ENCODE assay signal across 21 cellular contexts in genomic region chr3:15623535-15624450, GRCh38. TPM values are rescaled to one million over a fixed set of nuclear protein-coding genes. Genes with fewer than 3 reads are reported as not detected.
A peak's percentile ranks its signal among the peaks of the same experiment; 100 is the strongest.
DNase-seq lines count a peak whose midpoint lies in the region; ATAC-seq, FAIRE-seq and TF ChIP-seq lines count a peak whose summit lies in the region.
"Had no signal": no experiment of that assay in that cellular context is flagged by ENCODE, and none has a peak within 500 bp of the region (broad histone marks: within the 10 kb centered on the region; RNA-seq: fewer than 3 reads in every experiment).

No MANE protein-coding gene starts in this region.

- peaks cover 31 to 51% (median 39%) of the 10 kb centered on the region in 4 donors for H3K4me1 Mint-ChIP-seq in CD4-positive, alpha-beta memory T cell

- ATAC-seq in activated naive CD4-positive, alpha-beta T cell treated with anti-CD3 and anti-CD28 coated beads, Interleukin-2, amount 50 U/mL, for 72 hours: peak in 1 of 2 donors; percentile 61
- no peak for ATAC-seq in GM19324 (IDR thresholded peaks at IDR 0.05; ENCODE audit: low FRiP score, unreplicated experiment)
- ATAC-seq in right lobe of liver: no peak
- ATAC-seq: mucosa of descending colon, upper lobe of right lung had no signal

- peaks cover 13% of the 10 kb centered on the region for H3K79me1 ChIP-seq in mesenchymal stem cell (replicated peaks; ENCODE audit: low read length, poor library complexity, severe bottlenecking)

- H3K27me3 ChIP-seq in CD4-positive, alpha-beta memory T cell (ENCODE audit: insufficient read depth, low read length): no peaks in the 10 kb centered on the region
- H3K27me3 ChIP-seq in mesenchymal stem cell (ENCODE audit: control insufficient read depth in 1 of 2, insufficient read depth in 1 of 2, low read length in 2 of 2): no peaks in the 10 kb centered on the region
- H3K27me3 ChIP-seq in right lobe of liver: no peaks in the 10 kb centered on the region
- H3K27me3 ChIP-seq: SJSA1, upper lobe of right lung had no signal

- FAIRE-seq in GM12892 (lab: Jason Lieb, UNC): peak; percentile 14
- FAIRE-seq: bronchial epithelial cell, RCC 7860, small intestine had no signal

- POLR2A ChIA-PET in CD4-positive, alpha-beta memory T cell (lab: Charles Lee; ENCODE audit: partially characterized antibody): interaction anchor here (0.8 to 1.5 kb wide), 8 partner anchors 10 to 306 kb away, joined by 3 to 10 read pairs (median 3); partner anchors contain the start of genes BTD and HACL1

- H3K4me2 ChIP-seq in mesenchymal stem cell (ENCODE audit: low read length, poor library complexity, severe bottlenecking): no peak overlapping the region

- no peak for TF ChIP-seq CTCF in right lobe of liver (IDR thresholded peaks at IDR 0.05)

- DNase-seq in CD4-positive, alpha-beta memory T cell: peak in 4 of 5 donors; percentile 45 to 65 (median 54)
- DNase-seq in GM12892 (ENCODE audit: insufficient read length): no peak
- no peak for DNase-seq in activated naive CD4-positive, alpha-beta T cell treated with anti-CD3 and anti-CD28 coated beads, Interleukin-2, amount 50 U/mL, for 72 hours (ENCODE audit: low spot score in 2 of 2)
- DNase-seq in mesenchymal stem cell: peak; percentile 32
- DNase-seq in NCI-H2196 treated with DMSO at 0.1 percent for 48 hours (lab: John Stamatoyannopoulos, UW; ENCODE audit: unreplicated experiment): no peak
- DNase-seq in right lobe of liver: no peak
- DNase-seq: activated CD4-positive, CD25-positive, alpha-beta regulatory T cell; amniotic stem cell; COR-L47; dermis blood vessel endothelial cell; foreskin fibroblast; Karpas-422; mucosa of descending colon; NCI-H2029 treated with DMSO at 0.1 percent for 48 hours; small intestine; upper lobe of right lung had no signal

- H2AFZ ChIP-seq in mesenchymal stem cell (ENCODE audit: low read depth, low read length): no peak overlapping the region

- H3K4me1 ChIP-seq in CD4-positive, alpha-beta memory T cell (ENCODE audit: insufficient read depth, low read length): peaks cover 37% of the 10 kb centered on the region
- H3K4me1 ChIP-seq in mesenchymal stem cell (ENCODE audit: control insufficient read depth, insufficient read depth, low read depth, low read length) (no peaks in the 10 kb centered on the region), right lobe of liver (peaks cover 0 to 13% (median 0%) of the 10 kb centered on the region in 4 donors)
- H3K4me1 ChIP-seq: HAP-1, SJSA1, upper lobe of right lung had no signal

- no peak overlapping the region for H3K4ac ChIP-seq in mesenchymal stem cell (ENCODE audit: low read depth in 1 of 2, low read length in 2 of 2)

- H3K27ac Mint-ChIP-seq in CD4-positive, alpha-beta memory T cell: peak overlapping the region; percentile 86 to 96 (median 95)
- H3K27ac Mint-ChIP-seq in activated naive CD4-positive, alpha-beta T cell treated with anti-CD3 and anti-CD28 coated beads, Interleukin-2, amount 50 U/mL, for 72 hours: peak overlapping the region; percentile 66 to 71

- H3K14ac ChIP-seq in mesenchymal stem cell (ENCODE audit: low read length in 2 of 2): no peak overlapping the region

- no peak overlapping the region for H2BK120ac ChIP-seq in mesenchymal stem cell (ENCODE audit: low read depth, low read length)

- H3K36me3 ChIP-seq in CD4-positive, alpha-beta memory T cell (ENCODE audit: insufficient read depth, low read length): no peaks in the 10 kb centered on the region
- H3K36me3 ChIP-seq in mesenchymal stem cell (ENCODE audit: control insufficient read depth in 1 of 2, insufficient read depth in 2 of 2, low read depth in 1 of 2, low read length in 2 of 2) (peaks cover 0 to 4% of the 10 kb centered on the region in 2 experiments), right lobe of liver (peaks cover 0 to 7% (median 0%) of the 10 kb centered on the region in 4 donors)
- H3K36me3 ChIP-seq: HAP-1, SJSA1, upper lobe of right lung had no signal

- H3K9me3 ChIP-seq in CD4-positive, alpha-beta memory T cell (ENCODE audit: control insufficient read depth in 1 of 2, low read length in 2 of 2): no peaks in the 10 kb centered on the region
- H3K9me3 ChIP-seq in mesenchymal stem cell (ENCODE audit: control insufficient read depth, low read length) (peaks cover 33% of the 10 kb centered on the region), right lobe of liver (peaks cover 0 to 9% (median 0%) of the 10 kb centered on the region in 4 donors)
- H3K9me3 ChIP-seq: upper lobe of right lung had no signal

- H3K4me3 ChIP-seq in CD4-positive, alpha-beta memory T cell (ENCODE audit: low read length in 2 of 2): peak overlapping the region; percentile 12 to 34
- no peak overlapping the region for H3K4me3 ChIP-seq in mesenchymal stem cell (ENCODE audit: insufficient read depth in 1 of 2, low read depth in 1 of 2, low read length in 2 of 2)
- no peak overlapping the region for H3K4me3 ChIP-seq in right lobe of liver
- H3K4me3 ChIP-seq: HAP-1, mucosa of descending colon, SJSA1, upper lobe of right lung had no signal

- no peak overlapping the region for H2BK5ac ChIP-seq in mesenchymal stem cell (ENCODE audit: low read depth, low read length, poor library complexity, severe bottlenecking)

- peak overlapping the region; percentile 55 for H3K27ac ChIP-seq in CD4-positive, alpha-beta memory T cell (ENCODE audit: low read depth, low read length)
- H3K27ac ChIP-seq in mesenchymal stem cell (ENCODE audit: low read length, poor library complexity, severe bottlenecking): no peak overlapping the region
- H3K27ac ChIP-seq in right lobe of liver: no peak overlapping the region
- H3K27ac ChIP-seq: SJSA1, upper lobe of right lung had no signal

- 73% methylated on average over 1 of the region's 4 CpGs for WGBS in mesenchymal stem cell
- WGBS in right lobe of liver (ENCODE audit: insufficient coverage, low coverage, low lambda C conversion rate, missing lambda C conversion rate): 63% methylated on average over 4 of the region's 4 CpGs

- H3K4me3 Mint-ChIP-seq in CD4-positive, alpha-beta memory T cell: peak overlapping the region; percentile 83 to 90 (median 86)

- H3K9ac ChIP-seq in mesenchymal stem cell (ENCODE audit: low read length): no peak overlapping the region

- H3K36me3 Mint-ChIP-seq in CD4-positive, alpha-beta memory T cell: peaks cover 42 to 44% of the 10 kb centered on the region in 2 donors
- peaks cover 28 to 55% of the 10 kb centered on the region in 2 donors for H3K36me3 Mint-ChIP-seq in activated naive CD4-positive, alpha-beta T cell treated with anti-CD3 and anti-CD28 coated beads, Interleukin-2, amount 50 U/mL, for 72 hours

- no peak overlapping the region for H2AK5ac ChIP-seq in mesenchymal stem cell (ENCODE audit: low read length, severe bottlenecking)

- H4K8ac ChIP-seq in mesenchymal stem cell (ENCODE audit: low read length): no peak overlapping the region

- no peak overlapping the region for H3K23ac ChIP-seq in mesenchymal stem cell (ENCODE audit: low read length in 2 of 2)

- CTCF ChIA-PET in CD4-positive, alpha-beta memory T cell (lab: Charles Lee; ENCODE audit: partially characterized antibody): interaction anchor here (1.4 kb wide), 1 partner anchor 188 kb away, joined by 3 read pairs; no protein-coding TSS in a partner anchor

- H3K18ac ChIP-seq in mesenchymal stem cell (ENCODE audit: low read depth in 1 of 2, low read length in 2 of 2): no peak overlapping the region

- H2BK12ac ChIP-seq in mesenchymal stem cell (ENCODE audit: low read length in 2 of 2): no peak overlapping the region

- no peak overlapping the region for H4K91ac ChIP-seq in mesenchymal stem cell (ENCODE audit: low read length)

- intact Hi-C loops in CD4-positive, alpha-beta memory T cell (cut with micrococcal nuclease): loop anchor here (1.0 kb wide), 1 partner anchor 22 kb away; the partner anchor contains the start of genes BTD and HACL1
- intact Hi-C loops in right lobe of liver (cut with DNase I): no loop called here

- H3K27me3 Mint-ChIP-seq in CD4-positive, alpha-beta memory T cell: no peaks in the 10 kb centered on the region

- TF ChIP-seq POLR2A in GM12892 (IDR thresholded peaks at IDR 0.05; ENCODE audit: low read depth, low read length) (no peak), right lobe of liver (IDR thresholded peaks at IDR 0.05) (no peak)

- peaks cover 4 to 40% (median 29%) of the 10 kb centered on the region in 8 donors for H3K9me3 Mint-ChIP-seq in CD4-positive, alpha-beta memory T cell
- peaks cover 16 to 26% of the 10 kb centered on the region in 2 donors for H3K9me3 Mint-ChIP-seq in activated naive CD4-positive, alpha-beta T cell treated with anti-CD3 and anti-CD28 coated beads, Interleukin-2, amount 50 U/mL, for 72 hours

- no peak overlapping the region for H2BK15ac ChIP-seq in mesenchymal stem cell (ENCODE audit: low read depth, poor library complexity, severe bottlenecking)

RNA-seq across cellular contexts. Expression of gene BTD, which starts 22.2 kb away (rescaled TPM):
- total RNA-seq in CD4-positive, alpha-beta memory T cell: 10 to 100 TPM; 23.5 to 27.4 TPM
- polyA plus RNA-seq in CD4-positive, alpha-beta memory T cell: 10 to 100 TPM; 23.4 to 40.5 TPM
- 2.7 TPM for polyA plus RNA-seq in GM12892 (2012; ENCODE audit: missing spikeins)
- 10 to 100 TPM in 1 of 2 donors, 1 to 10 TPM in 1; 6.0 to 14.3 TPM for total RNA-seq in activated naive CD4-positive, alpha-beta T cell treated with anti-CD3 and anti-CD28 coated beads, Interleukin-2, amount 50 U/mL, for 72 hours
- polyA plus RNA-seq in mesenchymal stem cell (2013, experiment 1 of 2): 16.3 TPM
- polyA plus RNA-seq in mesenchymal stem cell (2013, experiment 2 of 2): 15.8 TPM
- 10 to 100 TPM; 47.5 to 70.3 (median 54.5) TPM for total RNA-seq in right lobe of liver

RNA-seq across cellular contexts. Expression of gene HACL1, which starts 22.4 kb away (rescaled TPM):
- 10 to 100 TPM; 37.6 to 44.4 TPM for total RNA-seq in CD4-positive, alpha-beta memory T cell
- 10 to 100 TPM; 36.8 to 43.6 TPM for polyA plus RNA-seq in CD4-positive, alpha-beta memory T cell
- polyA plus RNA-seq in GM12892 (2012; ENCODE audit: missing spikeins): 15.6 TPM
- 10 to 100 TPM; 22.7 to 34.2 TPM for total RNA-seq in activated naive CD4-positive, alpha-beta T cell treated with anti-CD3 and anti-CD28 coated beads, Interleukin-2, amount 50 U/mL, for 72 hours
- 9.2 TPM for polyA plus RNA-seq in mesenchymal stem cell (2013, experiment 1 of 2)
- polyA plus RNA-seq in mesenchymal stem cell (2013, experiment 2 of 2): 9.0 TPM
- total RNA-seq in right lobe of liver: 10 to 100 TPM; 28.9 to 37.4 (median 32.9) TPM

Comparison
In these comparisons a context has a peak if more than half of its experiments do, and no peak if none do; other contexts are left out.
1. DNase-seq: peak in CD4-positive, alpha-beta memory T cell (4 of 5) and mesenchymal stem cell (single experiment); none in GM12892 (single experiment), activated naive CD4-positive, alpha-beta T cell treated with anti-CD3 and anti-CD28 coated beads, Interleukin-2, amount 50 U/mL, for 72 hours (0 of 2), NCI-H2196 treated with DMSO at 0.1 percent for 48 hours (single experiment) and right lobe of liver (0 of 3).
2. H3K4me3 ChIP-seq: peak in CD4-positive, alpha-beta memory T cell (2 of 2); none in mesenchymal stem cell (0 of 2) and right lobe of liver (0 of 3).